Comparison of ENCODE assay signal across 32 cellular contexts in the genomic region with DNA sequence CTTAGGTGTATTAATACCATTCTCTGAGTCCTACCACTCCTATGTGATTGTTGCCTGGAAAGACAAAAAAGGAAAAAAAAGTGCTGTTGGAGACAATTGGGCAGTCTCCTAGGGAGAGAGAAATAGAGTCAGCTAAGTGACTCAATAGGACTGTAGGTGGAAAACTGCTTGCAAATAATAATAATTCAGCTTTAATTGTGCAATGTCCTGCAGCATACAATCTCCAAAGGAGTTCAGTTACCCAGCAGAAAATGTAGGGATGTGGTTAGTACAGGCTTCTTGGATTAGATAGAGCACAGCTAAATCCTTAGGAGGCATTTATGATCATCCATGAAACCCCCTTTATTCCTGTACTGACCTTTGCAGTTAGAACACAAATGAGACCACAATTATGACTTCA. TPM values are rescaled to one million over a fixed set of nuclear protein-coding genes. Genes with fewer than 3 reads are reported as not detected.
DNase-seq lines count a peak whose midpoint lies in the region; ATAC-seq, FAIRE-seq and TF ChIP-seq lines count a peak whose summit lies in the region.
"Had no signal": no experiment of that assay in that cellular context is flagged by ENCODE, and none has a peak within 500 bp of the region (broad histone marks: within the 10 kb centered on the region; RNA-seq: fewer than 3 reads in every experiment).

No MANE protein-coding gene starts in this region.

- BruUV-seq in endothelial cell of umbilical vein (replicated peaks; lab: Mats Ljungman, UMichigan) = no TSS peak

- no peak for TF ChIP-seq POLR2A in endothelial cell of umbilical vein (IDR thresholded peaks at IDR 0.05; ENCODE audit: low read depth, low read length)

- H3K4me1 Mint-ChIP-seq in stimulated activated memory B cell treated with anti-CD40 and anti-IgM and Interleukin-4, amounts not matched to agents 10 μg/mL and 1 μg/mL and 100 μg/mL, for 72 hours = peaks cover 24% of the 10 kb centered on the region
- peaks cover 32% of the 10 kb centered on the region for H3K4me1 Mint-ChIP-seq in HFFc6 (ENCODE audit: low read depth)

- peak overlapping the region; percentile 23; the same call in 1 of the 2 replicates for H3K27ac ChIP-seq in GM23248
- H3K27ac ChIP-seq in RWPE2 (ENCODE audit: poor library complexity, severe bottlenecking) = peak overlapping the region; percentile 71
- no peak overlapping the region for H3K27ac ChIP-seq in endothelial cell of umbilical vein (ENCODE audit: insufficient read depth, low read depth, low read length)
- no peak overlapping the region for H3K27ac ChIP-seq in neural cell (ENCODE audit: low read length)
- H3K27ac ChIP-seq: gastroesophageal sphincter, hepatocyte, lower lobe of right lung, ovary, RWPE1, uterus had no signal

- POLR2A ChIA-PET in endothelial cell of umbilical vein (lab: Charles Lee) = no interaction called here

- no peaks in the 10 kb centered on the region for H3K27me3 Mint-ChIP-seq in stimulated activated memory B cell treated with anti-CD40 and anti-IgM and Interleukin-4, amounts not matched to agents 10 μg/mL and 1 μg/mL and 100 μg/mL, for 72 hours
- no peaks in the 10 kb centered on the region; the same call in none of the 2 replicates for H3K27me3 Mint-ChIP-seq in HFFc6 (ENCODE audit: insufficient read depth)
- H3K27me3 Mint-ChIP-seq: activated naive CD8-positive, alpha-beta T cell treated with anti-CD3 and anti-CD28 coated beads, Interleukin-2, amount 50 U/mL, for 24 hours; CD4-positive, alpha-beta T cell had no signal

- no peak overlapping the region for H3K4me3 Mint-ChIP-seq in stimulated activated memory B cell treated with anti-CD40 and anti-IgM and Interleukin-4, amounts not matched to agents 10 μg/mL and 1 μg/mL and 100 μg/mL, for 72 hours
- H3K4me3 Mint-ChIP-seq in HFFc6 = no peak overlapping the region
- H3K4me3 Mint-ChIP-seq: activated naive CD8-positive, alpha-beta T cell treated with anti-CD3 and anti-CD28 coated beads, Interleukin-2, amount 50 U/mL, for 24 hours; CD4-positive, alpha-beta T cell; nephron progenitor cell; T-helper 1 cell treated with Interleukin-12 subunit alpha and Interleukin-12 subunit beta and Interleukin-4 antibody, amounts not matched to agents 30 μg/mL and 1 μg/mL, for 36 hours had no signal

- H2AFZ ChIP-seq in GM23248 (no peak overlapping the region), endothelial cell of umbilical vein (ENCODE audit: low read depth, low read length) (no peak overlapping the region), neural cell (ENCODE audit: low read depth, low read length) (no peak overlapping the region)
- H2AFZ ChIP-seq: hepatocyte had no signal

- no peaks in the 10 kb centered on the region for H3K27me3 ChIP-seq in GM23248 (replicated peaks; ENCODE audit: insufficient read depth)
- no peaks in the 10 kb centered on the region for H3K27me3 ChIP-seq in RWPE2 (ENCODE audit: insufficient read depth, poor library complexity, severe bottlenecking)
- H3K27me3 ChIP-seq in endothelial cell of umbilical vein (ENCODE audit: control insufficient read depth in 2 of 2, insufficient read depth in 2 of 2, low read length in 2 of 2) = no peaks in the 10 kb centered on the region
- no peaks in the 10 kb centered on the region for H3K27me3 ChIP-seq in neural cell (ENCODE audit: insufficient read depth, low read depth, low read length)
- H3K27me3 ChIP-seq: gastroesophageal sphincter, hepatocyte, ovary, uterus had no signal

- H4K20me1 ChIP-seq in GM23248 (ENCODE audit: insufficient read depth) = no peaks in the 10 kb centered on the region
- peaks cover under 1% of the 10 kb centered on the region for H4K20me1 ChIP-seq in endothelial cell of umbilical vein (replicated peaks; ENCODE audit: control insufficient read depth, extremely low read depth, insufficient read depth, low read length)
- H4K20me1 ChIP-seq in neural cell (ENCODE audit: insufficient read depth) = peaks cover 3% of the 10 kb centered on the region

- in situ Hi-C loops in GM23248 (cut with MboI) = no loop called here

- H3K36me3 Mint-ChIP-seq in stimulated activated memory B cell treated with anti-CD40 and anti-IgM and Interleukin-4, amounts not matched to agents 10 μg/mL and 1 μg/mL and 100 μg/mL, for 72 hours = no peaks in the 10 kb centered on the region
- peaks cover 10% of the 10 kb centered on the region for H3K36me3 Mint-ChIP-seq in HFFc6 (ENCODE audit: low read depth)

- intact Hi-C loops in endothelial cell of umbilical vein (cut with micrococcal nuclease) = no loop called here
- intact Hi-C loops in left colon (cut with DNase I, micrococcal nuclease) = no loop called here

- no peak for TF ChIP-seq RAD21 in neural cell (conservative IDR thresholded peaks at IDR 0.05)

- no peak overlapping the region for H3K9ac ChIP-seq in GM23248
- no peak overlapping the region for H3K9ac ChIP-seq in endothelial cell of umbilical vein (replicated peaks; ENCODE audit: extremely low read depth, insufficient read depth, low read length)
- H3K9ac ChIP-seq in neural cell (ENCODE audit: low read length) = no peak overlapping the region

- H3K36me3 ChIP-seq in GM23248 (ENCODE audit: low read depth) (no peaks in the 10 kb centered on the region), RWPE2 (ENCODE audit: low read depth) (peaks cover 2% of the 10 kb centered on the region), endothelial cell of umbilical vein (ENCODE audit: control insufficient read depth in 2 of 2, extremely low read depth in 1 of 2, insufficient read depth in 2 of 2, low read length in 2 of 2) (no peaks in the 10 kb centered on the region), neural cell (ENCODE audit: insufficient read depth, low read length) (no peaks in the 10 kb centered on the region)
- H3K36me3 ChIP-seq: gastroesophageal sphincter, ovary, uterus had no signal

- TF ChIP-seq EP300 in neural cell (conservative IDR thresholded peaks at IDR 0.05; ENCODE audit: poor library complexity, severe bottlenecking) = no peak

- DNase-seq in GM23248 (peak; percentile 64), RWPE2 (ENCODE audit: low spot score) (no peak), endothelial cell of umbilical vein (ENCODE audit: low read depth, low spot score) (no peak), medulla oblongata (ENCODE audit: extremely low spot score) (no peak), left colon (no peak), HFFc6 (no peak)
- DNase-seq: activated CD4-positive, alpha-beta T cell treated with anti-CD3 and anti-CD28 coated beads, Interleukin-2, amount 50 U/mL, for 4 hours; activated CD4-positive, CD25-positive, alpha-beta regulatory T cell; activated naive CD4-positive, alpha-beta T cell; activated naive CD8-positive, alpha-beta T cell treated with anti-CD3 and anti-CD28 coated beads, Interleukin-2, amount 50 U/mL, for 24 hours; activated T-cell treated with anti-CD3 and anti-CD28 coated beads, Interleukin-2, amount 50 U/mL, for 48 hours; CD4-positive, alpha-beta T cell; dermis blood vessel endothelial cell; lower lobe of right lung; mucosa of descending colon; NCI-H146; NCI-H2107; NCI-H446; NCI-H748 treated with DMSO at 0.1 percent for 48 hours; nephron progenitor cell; ovary; stimulated activated naive CD4-positive, alpha-beta T cell treated with Interleukin-2 at 50 U/mL for 16 hours; uterus had no signal

- TF ChIP-seq CTCF in RWPE2 (IDR thresholded peaks at IDR 0.05; ENCODE audit: poor library complexity, severe bottlenecking) (no peak), endothelial cell of umbilical vein (IDR thresholded peaks at IDR 0.05; ENCODE audit: extremely low read depth in 1 of 2, insufficient read depth in 1 of 2, low read depth in 1 of 2, low read length in 2 of 2) (no peak), neural cell (IDR thresholded peaks at IDR 0.05; ENCODE audit: poor library complexity, severe bottlenecking) (no peak), HFFc6 (IDR thresholded peaks at IDR 0.05) (no peak)

- H3K9me1 ChIP-seq in endothelial cell of umbilical vein (replicated peaks; ENCODE audit: control insufficient read depth, extremely low read depth, insufficient read depth, low read length) = no peaks in the 10 kb centered on the region

- H3K4me3 ChIP-seq in GM23248 (no peak overlapping the region), RWPE2 (ENCODE audit: severe bottlenecking) (no peak overlapping the region), endothelial cell of umbilical vein (replicated peaks in 1 of 3; ENCODE audit: insufficient read depth in 1 of 3, low read depth in 1 of 3, low read length in 3 of 3) (no peak overlapping the region), neural cell (ENCODE audit: low read length) (peak overlapping the region; percentile 4)
- H3K4me3 ChIP-seq: gastroesophageal sphincter, hepatocyte, lower lobe of right lung, mucosa of descending colon, ovary, uterus had no signal

- H3K79me2 ChIP-seq in GM23248 (ENCODE audit: insufficient read depth) (peaks cover 86% of the 10 kb centered on the region), endothelial cell of umbilical vein (ENCODE audit: control insufficient read depth, insufficient read depth, low read length) (peaks cover 21% of the 10 kb centered on the region), neural cell (replicated peaks; ENCODE audit: insufficient read depth, low read length) (peaks cover 25% of the 10 kb centered on the region)

- CTCF ChIA-PET in endothelial cell of umbilical vein (lab: Charles Lee) = interaction anchor here (0.8 to 1.4 kb wide), 2 partner anchors 16 to 24 kb away, joined by 3 read pairs; no protein-coding TSS in a partner anchor

- peak; percentile 21 for FAIRE-seq in endothelial cell of umbilical vein (lab: Jason Lieb, UNC)
- FAIRE-seq: endometrium, H1, small intestine had no signal

- H3F3A ChIP-seq in GM23248 (ENCODE audit: insufficient read depth) = peaks cover 43% of the 10 kb centered on the region
- H3F3A ChIP-seq in neural cell (ENCODE audit: insufficient read depth, low read length, poor library complexity, severe bottlenecking) = peaks cover 7% of the 10 kb centered on the region

- H3K4me1 ChIP-seq in GM23248 (ENCODE audit: insufficient read depth) (peaks cover 37% of the 10 kb centered on the region), RWPE2 (ENCODE audit: insufficient read depth, poor library complexity, severe bottlenecking) (peaks cover 19% of the 10 kb centered on the region), endothelial cell of umbilical vein (ENCODE audit: control insufficient read depth, extremely low read depth, insufficient read depth, low read length) (peaks cover 9% of the 10 kb centered on the region)

- H3K9me3 Mint-ChIP-seq in stimulated activated memory B cell treated with anti-CD40 and anti-IgM and Interleukin-4, amounts not matched to agents 10 μg/mL and 1 μg/mL and 100 μg/mL, for 72 hours = no peaks in the 10 kb centered on the region
- no peaks in the 10 kb centered on the region for H3K9me3 Mint-ChIP-seq in HFFc6
- H3K9me3 Mint-ChIP-seq: activated naive CD8-positive, alpha-beta T cell treated with anti-CD3 and anti-CD28 coated beads, Interleukin-2, amount 50 U/mL, for 24 hours; CD4-positive, alpha-beta T cell; nephron progenitor cell; T-helper 1 cell treated with Interleukin-12 subunit alpha and Interleukin-12 subunit beta and Interleukin-4 antibody, amounts not matched to agents 30 μg/mL and 1 μg/mL, for 36 hours had no signal

- no peaks in the 10 kb centered on the region for H3K9me2 ChIP-seq in GM23248 (ENCODE audit: insufficient read depth)
- H3K9me2 ChIP-seq in neural cell (ENCODE audit: insufficient read depth, low read length) = no peaks in the 10 kb centered on the region

- H3K27ac Mint-ChIP-seq in stimulated activated memory B cell treated with anti-CD40 and anti-IgM and Interleukin-4, amounts not matched to agents 10 μg/mL and 1 μg/mL and 100 μg/mL, for 72 hours = no peak overlapping the region
- H3K27ac Mint-ChIP-seq in HFFc6 = no peak overlapping the region
- H3K27ac Mint-ChIP-seq: activated naive CD8-positive, alpha-beta T cell treated with anti-CD3 and anti-CD28 coated beads, Interleukin-2, amount 50 U/mL, for 24 hours; CD4-positive, alpha-beta T cell; nephron progenitor cell; T-helper 1 cell treated with Interleukin-12 subunit alpha and Interleukin-12 subunit beta and Interleukin-4 antibody, amounts not matched to agents 30 μg/mL and 1 μg/mL, for 36 hours had no signal

- dilution Hi-C loops in endothelial cell of umbilical vein (cut with MboI; ENCODE audit: extremely low pct_ligation_motif_present, low sequenced_read_pairs) = no loop called here

- H3K4me2 ChIP-seq in GM23248 (ENCODE audit: unreplicated experiment) (peak overlapping the region; percentile 20), endothelial cell of umbilical vein (ENCODE audit: insufficient read depth, low read length) (no peak overlapping the region), neural cell (ENCODE audit: low read length) (no peak overlapping the region)
- H3K4me2 ChIP-seq: hepatocyte had no signal

- no peak for ATAC-seq in RWPE2 (ENCODE audit: low read depth)
- ATAC-seq in left colon = no peak
- no peak for ATAC-seq in stimulated activated memory B cell treated with anti-CD40 and anti-IgM and Interleukin-4, amounts not matched to agents 10 μg/mL and 1 μg/mL and 100 μg/mL, for 72 hours
- ATAC-seq: activated naive CD8-positive, alpha-beta T cell treated with anti-CD3 and anti-CD28 coated beads, Interleukin-2, amount 50 U/mL, for 24 hours; gastroesophageal sphincter; lower lobe of right lung; mucosa of descending colon had no signal

- no peaks in the 10 kb centered on the region for H3K9me3 ChIP-seq in GM23248 (ENCODE audit: low read depth)
- no peaks in the 10 kb centered on the region for H3K9me3 ChIP-seq in RWPE2 (ENCODE audit: severe bottlenecking)
- H3K9me3 ChIP-seq in endothelial cell of umbilical vein (replicated peaks; ENCODE audit: control insufficient read depth, insufficient read depth, low read length) = no peaks in the 10 kb centered on the region
- H3K9me3 ChIP-seq in neural cell (ENCODE audit: low read length) = no peaks in the 10 kb centered on the region
- H3K9me3 ChIP-seq: gastroesophageal sphincter, lower lobe of right lung, mucosa of descending colon, ovary, uterus had no signal

RNA-seq across cellular contexts. Expression of gene SRSF9, which starts 3.0 kb away (rescaled TPM):
- total RNA-seq in GM23248 (2014; rRNA removed; shearing (Covaris generic)) = 129 and 154 TPM in 2 replicates
- 329 and 345 TPM in 2 replicates for polyA plus RNA-seq in GM23248 (2016; fragmentation: Nextera tagmentation; extraction: Ambion mirVana)
- total RNA-seq in endothelial cell of umbilical vein = 226 and 238 TPM in 2 replicates
- polyA plus RNA-seq in endothelial cell of umbilical vein = 97.7 and 153 TPM in 2 replicates
- 147 and 180 TPM in 2 replicates for polyA plus RNA-seq in endothelial cell of umbilical vein (2011; cell fraction: cytosol; rRNA removed)
- 143 and 191 TPM in 2 replicates for polyA plus RNA-seq in endothelial cell of umbilical vein (2011; cell fraction: nucleus; rRNA removed)
- 207 and 216 TPM in 2 replicates for polyA plus RNA-seq in endothelial cell of umbilical vein (2012)
- polyA minus RNA-seq in endothelial cell of umbilical vein = 76.8 TPM in 2 replicates
- polyA minus RNA-seq in endothelial cell of umbilical vein (2011; cell fraction: cytosol; rRNA and poly(A)+ RNA removed) = 104 TPM
- 54.5 and 62.4 TPM in 2 replicates for polyA minus RNA-seq in endothelial cell of umbilical vein (2011; cell fraction: nucleus; rRNA and poly(A)+ RNA removed)
- polyA plus RNA-seq in neural cell = 263 and 289 TPM in 2 replicates
- polyA minus RNA-seq in neural cell = 112 and 127 TPM in 2 replicates
- total RNA-seq in left colon = 100 to 1,000 TPM; 135 to 143 TPM
- total RNA-seq in HFFc6 (2021; fragmentation: NEBNext Ultra II Directional; extraction: Animal tissue kit (Norgen Biotek cat#: 25700)) = 100 to 1,000 TPM; 232 to 247 (median 238) TPM

RNA-seq across cellular contexts. Expression of gene DYNLL1, which starts 23.4 kb away (rescaled TPM):
- 301 and 340 TPM in 2 replicates for total RNA-seq in GM23248 (2014; rRNA removed; shearing (Covaris generic))
- polyA plus RNA-seq in GM23248 (2016; fragmentation: Nextera tagmentation; extraction: Ambion mirVana) (778 and 782 TPM in 2 replicates), endothelial cell of umbilical vein (538 and 600 TPM in 2 replicates), neural cell (404 and 466 TPM in 2 replicates)
- total RNA-seq in endothelial cell of umbilical vein (469 TPM in 2 replicates), left colon (100 to 1,000 TPM; 338 to 371 TPM)
- 684 and 687 TPM in 2 replicates for polyA plus RNA-seq in endothelial cell of umbilical vein (2011; cell fraction: cytosol; rRNA removed)
- 214 and 254 TPM in 2 replicates for polyA plus RNA-seq in endothelial cell of umbilical vein (2011; cell fraction: nucleus; rRNA removed)
- 725 and 951 TPM in 2 replicates for polyA plus RNA-seq in endothelial cell of umbilical vein (2012)
- polyA minus RNA-seq in endothelial cell of umbilical vein (130 and 133 TPM in 2 replicates), neural cell (126 and 149 TPM in 2 replicates)
- 137 TPM for polyA minus RNA-seq in endothelial cell of umbilical vein (2011; cell fraction: cytosol; rRNA and poly(A)+ RNA removed)
- polyA minus RNA-seq in endothelial cell of umbilical vein (2011; cell fraction: nucleus; rRNA and poly(A)+ RNA removed) = 29.7 and 40.4 TPM in 2 replicates
- total RNA-seq in HFFc6 (2021; fragmentation: NEBNext Ultra II Directional; extraction: Animal tissue kit (Norgen Biotek cat#: 25700)) = 100 to 1,000 TPM; 530 to 650 (median 609) TPM

RNA-seq across cellular contexts. Expression of gene GATC, which starts 26.3 kb away (rescaled TPM):
- 15.9 and 17.2 TPM in 2 replicates for total RNA-seq in GM23248 (2014; rRNA removed; shearing (Covaris generic))
- polyA plus RNA-seq in GM23248 (2016; fragmentation: Nextera tagmentation; extraction: Ambion mirVana) = 18.3 and 18.8 TPM in 2 replicates
- total RNA-seq in endothelial cell of umbilical vein = 28.8 and 33.1 TPM in 2 replicates
- polyA plus RNA-seq in endothelial cell of umbilical vein = 11.8 and 13.0 TPM in 2 replicates
- polyA plus RNA-seq in endothelial cell of umbilical vein (2011; cell fraction: cytosol; rRNA removed) = 13.8 and 16.5 TPM in 2 replicates
- 23.5 and 24.2 TPM in 2 replicates for polyA plus RNA-seq in endothelial cell of umbilical vein (2011; cell fraction: nucleus; rRNA removed)
- polyA plus RNA-seq in endothelial cell of umbilical vein (2012) = 23.7 and 28.0 TPM in 2 replicates
- polyA minus RNA-seq in endothelial cell of umbilical vein = 17.4 and 25.1 TPM in 2 replicates
- polyA minus RNA-seq in endothelial cell of umbilical vein (2011; cell fraction: cytosol; rRNA and poly(A)+ RNA removed) = 18.4 TPM
- 10.0 and 11.4 TPM in 2 replicates for polyA minus RNA-seq in endothelial cell of umbilical vein (2011; cell fraction: nucleus; rRNA and poly(A)+ RNA removed)
- polyA plus RNA-seq in neural cell = 43.6 and 45.3 TPM in 2 replicates
- polyA minus RNA-seq in neural cell = 41.4 and 47.8 TPM in 2 replicates
- total RNA-seq in left colon = 10 to 100 TPM; 18.9 to 32.7 TPM
- total RNA-seq in HFFc6 (2021; fragmentation: NEBNext Ultra II Directional; extraction: Animal tissue kit (Norgen Biotek cat#: 25700)) = 10 to 100 TPM; 16.3 to 30.9 (median 24.0) TPM

RNA-seq across cellular contexts. Expression of gene TRIAP1, which starts 26.3 kb away (rescaled TPM):
- total RNA-seq in GM23248 (2014; rRNA removed; shearing (Covaris generic)) = 45.6 and 47.0 TPM in 2 replicates
- polyA plus RNA-seq in GM23248 (2016; fragmentation: Nextera tagmentation; extraction: Ambion mirVana) (68.6 and 70.3 TPM in 2 replicates), endothelial cell of umbilical vein (18.0 and 26.1 TPM in 2 replicates), neural cell (40.7 and 45.1 TPM in 2 replicates)
- total RNA-seq in endothelial cell of umbilical vein (46.0 and 48.1 TPM in 2 replicates), left colon (10 to 100 TPM; 14.1 to 20.1 TPM)
- polyA plus RNA-seq in endothelial cell of umbilical vein (2011; cell fraction: cytosol; rRNA removed) = 40.9 and 41.5 TPM in 2 replicates
- polyA plus RNA-seq in endothelial cell of umbilical vein (2011; cell fraction: nucleus; rRNA removed) = 14.4 and 19.7 TPM in 2 replicates
- 64.9 and 103 TPM in 2 replicates for polyA plus RNA-seq in endothelial cell of umbilical vein (2012)
- polyA minus RNA-seq in endothelial cell of umbilical vein (10.8 and 11.0 TPM in 2 replicates), neural cell (21.9 and 22.6 TPM in 2 replicates)
- polyA minus RNA-seq in endothelial cell of umbilical vein (2011; cell fraction: cytosol; rRNA and poly(A)+ RNA removed) = 24.1 TPM
- polyA minus RNA-seq in endothelial cell of umbilical vein (2011; cell fraction: nucleus; rRNA and poly(A)+ RNA removed) = 5.2 and 6.0 TPM in 2 replicates
- 10 to 100 TPM; 37.9 to 49.0 (median 41.6) TPM for total RNA-seq in HFFc6 (2021; fragmentation: NEBNext Ultra II Directional; extraction: Animal tissue kit (Norgen Biotek cat#: 25700))

RNA-seq across cellular contexts. Expression of gene COX6A1, which starts 34.6 kb away (rescaled TPM):
- 247 and 358 TPM in 2 replicates for total RNA-seq in GM23248 (2014; rRNA removed; shearing (Covaris generic))
- polyA plus RNA-seq in GM23248 (2016; fragmentation: Nextera tagmentation; extraction: Ambion mirVana) (806 and 824 TPM in 2 replicates), endothelial cell of umbilical vein (1,327 and 1,773 TPM in 2 replicates), neural cell (1,801 and 2,017 TPM in 2 replicates)
- total RNA-seq in endothelial cell of umbilical vein (299 and 302 TPM in 2 replicates), left colon (1,000 to 10,000 TPM in 1 of 2 donors, 100 to 1,000 TPM in 1; 936 to 1,140 TPM)
- polyA plus RNA-seq in endothelial cell of umbilical vein (2011; cell fraction: cytosol; rRNA removed) = 705 and 745 TPM in 2 replicates
- polyA plus RNA-seq in endothelial cell of umbilical vein (2011; cell fraction: nucleus; rRNA removed) = 297 and 357 TPM in 2 replicates
- 484 and 537 TPM in 2 replicates for polyA plus RNA-seq in endothelial cell of umbilical vein (2012)
- polyA minus RNA-seq in endothelial cell of umbilical vein (279 and 314 TPM in 2 replicates), neural cell (363 and 381 TPM in 2 replicates)
- polyA minus RNA-seq in endothelial cell of umbilical vein (2011; cell fraction: cytosol; rRNA and poly(A)+ RNA removed) = 144 TPM
- 65.2 and 70.2 TPM in 2 replicates for polyA minus RNA-seq in endothelial cell of umbilical vein (2011; cell fraction: nucleus; rRNA and poly(A)+ RNA removed)
- 100 to 1,000 TPM; 356 to 391 (median 373) TPM for total RNA-seq in HFFc6 (2021; fragmentation: NEBNext Ultra II Directional; extraction: Animal tissue kit (Norgen Biotek cat#: 25700))

Comparison
In these comparisons a context has a peak if more than half of its experiments do, and no peak if none do; other contexts are left out.
1. H3K27ac ChIP-seq: peak in GM23248 (single experiment) and RWPE2 (single experiment); none in endothelial cell of umbilical vein (single experiment) and neural cell (single experiment).